30 cellular contexts compared by ENCODE assay signal in the genomic region with DNA sequence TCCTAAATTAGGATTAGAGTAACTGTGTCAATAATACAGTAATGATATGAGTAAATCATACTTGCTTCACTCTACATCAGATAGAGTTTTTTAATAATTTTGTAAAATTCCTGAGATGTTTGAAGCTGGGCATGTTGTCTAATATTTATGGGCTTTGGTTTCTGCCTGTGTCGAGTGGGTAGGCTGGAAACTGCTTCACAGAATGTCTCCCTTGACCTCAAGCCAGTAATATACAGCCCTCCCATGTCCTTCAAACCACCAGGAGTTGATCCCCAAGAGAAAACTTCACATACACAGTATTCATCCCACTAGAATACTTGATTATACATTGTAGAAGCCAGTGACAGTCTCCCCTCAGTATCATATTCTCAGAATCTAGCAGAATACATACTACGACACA.
DNase-seq lines count a peak whose midpoint lies in the region; ATAC-seq and TF ChIP-seq lines count a peak whose summit lies in the region.
"Had no signal": no experiment of that assay in that cellular context is flagged by ENCODE, and none has a peak within 500 bp of the region (broad histone marks: within the 10 kb centered on the region; RNA-seq: fewer than 3 reads in every experiment).

No MANE protein-coding gene starts in this region.

- TF ChIP-seq CTCF in astrocyte of the spinal cord (IDR thresholded peaks at IDR 0.05; ENCODE audit: low read depth, low read length): no peak
- no peak for TF ChIP-seq CTCF in mesothelial cell of epicardium (IDR thresholded peaks at IDR 0.05; ENCODE audit: unreplicated experiment)

- no peaks in the 10 kb centered on the region for H3K27me3 Mint-ChIP-seq in mesothelial cell of epicardium (ENCODE audit: low read depth)
- H3K27me3 Mint-ChIP-seq: activated naive CD8-positive, alpha-beta T cell treated with anti-CD3 and anti-CD28 coated beads for 36 hours; CD8-positive, alpha-beta memory T cell; memory B cell; naive thymus-derived CD4-positive, alpha-beta T cell; stimulated activated naive CD8-positive, alpha-beta T cell treated with anti-CD3 and anti-CD28 coated beads, Interleukin-15, amount 100 ng/mL, for 72 hours had no signal

- peak overlapping the region; percentile 80 for H3K27ac Mint-ChIP-seq in mesothelial cell of epicardium
- H3K27ac Mint-ChIP-seq: activated naive CD8-positive, alpha-beta T cell treated with anti-CD3 and anti-CD28 coated beads for 36 hours; CD8-positive, alpha-beta memory T cell; memory B cell; naive thymus-derived CD4-positive, alpha-beta T cell; stimulated activated naive CD8-positive, alpha-beta T cell treated with anti-CD3 and anti-CD28 coated beads, Interleukin-15, amount 100 ng/mL, for 72 hours had no signal

- DNase-seq in A172 (ENCODE audit: low spot score) (peak; percentile 38), astrocyte of the spinal cord (ENCODE audit: low read depth, low spot score) (peak; percentile 35), mesothelial cell of epicardium (ENCODE audit: low spot score in 2 of 2, unreplicated experiment in 2 of 2) (no peak), HuH-7 (ENCODE audit: low spot score) (no peak), germinal center (ENCODE audit: low spot score) (no peak)
- DNase-seq: 8988T; activated CD4-positive, alpha-beta T cell treated with anti-CD3 and anti-CD28 coated beads for 4 hours; activated CD8-positive, alpha-beta memory T cell treated with anti-CD3 and anti-CD28 coated beads for 24 hours; activated effector memory CD4-positive, alpha-beta T cell treated with anti-CD3 and anti-CD28 coated beads, Interleukin-2, amount 50 U/mL, for 16 hours; activated naive CD8-positive, alpha-beta T cell treated with anti-CD3 and anti-CD28 coated beads for 36 hours; activated T-cell treated with anti-CD3 and anti-CD28 coated beads, Interleukin-2, amount 50 U/mL, for 1 hour; body of pancreas; CD8-positive, alpha-beta memory T cell; DMS 273 treated with DMSO at 0.1 percent for 48 hours; H7; left colon; naive thymus-derived CD4-positive, alpha-beta T cell; NCI-H1417; NCI-H2081; NCI-H82; nucleus accumbens; OCI-M1; stimulated activated CD4-positive, alpha-beta T cell treated with anti-CD3 and anti-CD28 coated beads, Interleukin-1b, Interleukin-23, amount 100 ng/mL, for 48 hours; stimulated activated CD8-positive, alpha-beta memory T cell treated with anti-CD3 and anti-CD28 coated beads, Interleukin-4, amount 100 ng/mL, for 48 hours; stimulated activated naive CD8-positive, alpha-beta T cell treated with anti-CD3 and anti-CD28 coated beads, Interleukin-15, amount 100 ng/mL, for 72 hours had no signal

- H3K9me3 Mint-ChIP-seq in mesothelial cell of epicardium: no peaks in the 10 kb centered on the region
- H3K9me3 Mint-ChIP-seq: activated naive CD8-positive, alpha-beta T cell treated with anti-CD3 and anti-CD28 coated beads for 36 hours; memory B cell; stimulated activated naive CD8-positive, alpha-beta T cell treated with anti-CD3 and anti-CD28 coated beads, Interleukin-15, amount 100 ng/mL, for 72 hours had no signal

- no peak overlapping the region for H3K4me3 ChIP-seq in astrocyte of the spinal cord (ENCODE audit: low read depth, low read length)
- H3K4me3 ChIP-seq: body of pancreas, K562 had no signal

- in situ Hi-C loops in astrocyte of the spinal cord (cut with HindIII; ENCODE audit: low sequenced_read_pairs): no loop called here

- no peak for TF ChIP-seq RAD21 in Ishikawa (IDR thresholded peaks at IDR 0.05; ENCODE audit: low read depth)

- peaks cover 47% of the 10 kb centered on the region for H3K4me1 Mint-ChIP-seq in mesothelial cell of epicardium
- H3K4me1 Mint-ChIP-seq: activated naive CD8-positive, alpha-beta T cell treated with anti-CD3 and anti-CD28 coated beads for 36 hours; CD8-positive, alpha-beta memory T cell; memory B cell; naive thymus-derived CD4-positive, alpha-beta T cell; stimulated activated naive CD8-positive, alpha-beta T cell treated with anti-CD3 and anti-CD28 coated beads, Interleukin-15, amount 100 ng/mL, for 72 hours had no signal

- no peak for TF ChIP-seq EP300 in Ishikawa (IDR thresholded peaks at IDR 0.05; ENCODE audit: borderline replicate concordance)

- ATAC-seq in GM21423 (IDR thresholded peaks at IDR 0.05; ENCODE audit: unreplicated experiment): no peak
- ATAC-seq in HG02973 (IDR thresholded peaks at IDR 0.05; ENCODE audit: unreplicated experiment): no peak
- ATAC-seq: body of pancreas; K562; left colon; naive thymus-derived CD4-positive, alpha-beta T cell; stimulated activated naive CD8-positive, alpha-beta T cell treated with anti-CD3 and anti-CD28 coated beads, Interleukin-15, amount 100 ng/mL, for 72 hours had no signal

- no peak overlapping the region for H3K4me3 Mint-ChIP-seq in mesothelial cell of epicardium
- H3K4me3 Mint-ChIP-seq: activated naive CD8-positive, alpha-beta T cell treated with anti-CD3 and anti-CD28 coated beads for 36 hours; CD8-positive, alpha-beta memory T cell; memory B cell; naive thymus-derived CD4-positive, alpha-beta T cell; stimulated activated naive CD8-positive, alpha-beta T cell treated with anti-CD3 and anti-CD28 coated beads, Interleukin-15, amount 100 ng/mL, for 72 hours had no signal

- H3K36me3 Mint-ChIP-seq in mesothelial cell of epicardium: no peaks in the 10 kb centered on the region
- H3K36me3 Mint-ChIP-seq: activated naive CD8-positive, alpha-beta T cell treated with anti-CD3 and anti-CD28 coated beads for 36 hours; CD8-positive, alpha-beta memory T cell; memory B cell; naive thymus-derived CD4-positive, alpha-beta T cell had no signal

TF ChIP-seq in Ishikawa, 13 proteins besides CTCF, POLR2A, EP300 and RAD21:
- TF ChIP-seq CREB1 (IDR thresholded peaks at IDR 0.05; ENCODE audit: low read depth): no peak
- TF ChIP-seq, protein P1, sequence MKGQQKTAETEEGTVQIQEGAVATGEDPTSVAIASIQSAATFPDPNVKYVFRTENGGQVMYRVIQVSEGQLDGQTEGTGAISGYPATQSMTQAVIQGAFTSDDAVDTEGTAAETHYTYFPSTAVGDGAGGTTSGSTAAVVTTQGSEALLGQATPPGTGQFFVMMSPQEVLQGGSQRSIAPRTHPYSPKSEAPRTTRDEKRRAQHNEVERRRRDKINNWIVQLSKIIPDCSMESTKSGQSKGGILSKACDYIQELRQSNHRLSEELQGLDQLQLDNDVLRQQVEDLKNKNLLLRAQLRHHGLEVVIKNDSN (IDR thresholded peaks at IDR 0.05): no peak
- TF ChIP-seq MAX (IDR thresholded peaks at IDR 0.05): no peak
- no peak for TF ChIP-seq YY1 (IDR thresholded peaks at IDR 0.05; ENCODE audit: low read depth)
- TF ChIP-seq TCF12 (IDR thresholded peaks at IDR 0.05; ENCODE audit: low read depth): no peak
- TF ChIP-seq ZBTB7A (IDR thresholded peaks at IDR 0.05; ENCODE audit: low read depth): no peak
- no peak for TF ChIP-seq REST (IDR thresholded peaks at IDR 0.05; ENCODE audit: low read depth)
- peak; percentile 43 for TF ChIP-seq TEAD4 (IDR thresholded peaks at IDR 0.05)
- no peak for TF ChIP-seq FOXM1 (IDR thresholded peaks at IDR 0.05; ENCODE audit: borderline replicate concordance, low read depth)
- no peak for TF ChIP-seq CEBPB (IDR thresholded peaks at IDR 0.05)
- TF ChIP-seq TAF1 (IDR thresholded peaks at IDR 0.05; ENCODE audit: low read depth): no peak
- TF ChIP-seq NFIC (IDR thresholded peaks at IDR 0.05): 0 out of 2 replicates have a peak, but pooled peaks have one; percentile 15
- no peak for TF ChIP-seq EGR1 (IDR thresholded peaks at IDR 0.05)

Comparison
In these comparisons a context has a peak if more than half of its experiments do, and no peak if none do; other contexts are left out.
1. DNase-seq: peak in A172 (single experiment) and astrocyte of the spinal cord (single experiment); none in mesothelial cell of epicardium (0 of 2), HuH-7 (single experiment) and germinal center (single experiment).